ENCODE assay signal across 24 cellular contexts in genomic region chr17:60659156-60659555, GRCh38.
"Had no signal": no experiment of that assay in that cellular context is flagged by ENCODE, and none has a peak within 500 bp of the region (broad histone marks: within the 10 kb centered on the region; RNA-seq: fewer than 3 reads in every experiment).

No MANE protein-coding gene starts in this region.

- H3K9me3 Mint-ChIP-seq: activated naive CD4-positive, alpha-beta T cell treated with anti-CD3 and anti-CD28 coated beads for 36 hours; activated naive CD8-positive, alpha-beta T cell treated with anti-CD3 and anti-CD28 coated beads, Interleukin-2, amount 10 ng/mL, durations not matched to agents 7 days and 5 days; activated T-cell treated with anti-CD3 and anti-CD28 coated beads, Interleukin-2, amount 50 U/mL, for 4 hours; memory B cell; stimulated activated naive B cell treated with anti-CD40 and anti-IgM and Interleukin-4, amounts not matched to agents 10 μg/mL and 1 μg/mL and 100 μg/mL, for 72 hours; T-cell had no signal

- H3K4me1 Mint-ChIP-seq: activated naive CD8-positive, alpha-beta T cell treated with anti-CD3 and anti-CD28 coated beads, Interleukin-2, amount 10 ng/mL, durations not matched to agents 7 days and 5 days; memory B cell had no signal

- DNase-seq: activated CD8-positive, alpha-beta memory T cell treated with anti-CD3 and anti-CD28 coated beads, Interleukin-2, amount 50 U/mL, for 4 hours; activated effector memory CD4-positive, alpha-beta T cell treated with Interleukin-2 at 50 U/mL for 16 hours; activated naive CD4-positive, alpha-beta T cell treated with anti-CD3 and anti-CD28 coated beads for 36 hours; activated naive CD8-positive, alpha-beta T cell treated with anti-CD3 and anti-CD28 coated beads, Interleukin-2, amount 10 ng/mL, durations not matched to agents 7 days and 5 days; activated T-cell treated with anti-CD3 and anti-CD28 coated beads, Interleukin-2, amount 50 U/mL, for 4 hours; amygdala; effector CD8-positive, alpha-beta T cell; foreskin melanocyte; left cardiac atrium; nucleus accumbens; small intestine; stimulated activated CD4-positive, alpha-beta T cell treated with anti-CD3 and anti-CD28 coated beads, Interleukin-2, amount 100 ng/mL, for 48 hours; stimulated activated CD8-positive, alpha-beta memory T cell treated with anti-CD3 and anti-CD28 coated beads, Interleukin-4, amount 100 ng/mL, for 48 hours; stimulated activated naive B cell treated with anti-CD40 and anti-IgM and Interleukin-4, amounts not matched to agents 10 μg/mL and 1 μg/mL and 100 μg/mL, for 72 hours; T-cell; upper lobe of right lung; WERI-Rb-1 had no signal

- H3K4me3 Mint-ChIP-seq: activated naive CD4-positive, alpha-beta T cell treated with anti-CD3 and anti-CD28 coated beads for 36 hours; activated naive CD8-positive, alpha-beta T cell treated with anti-CD3 and anti-CD28 coated beads, Interleukin-2, amount 10 ng/mL, durations not matched to agents 7 days and 5 days; activated T-cell treated with anti-CD3 and anti-CD28 coated beads, Interleukin-2, amount 50 U/mL, for 4 hours; memory B cell; stimulated activated naive B cell treated with anti-CD40 and anti-IgM and Interleukin-4, amounts not matched to agents 10 μg/mL and 1 μg/mL and 100 μg/mL, for 72 hours; T-cell had no signal

- H3K27me3 Mint-ChIP-seq: activated naive CD8-positive, alpha-beta T cell treated with anti-CD3 and anti-CD28 coated beads, Interleukin-2, amount 10 ng/mL, durations not matched to agents 7 days and 5 days; memory B cell; stimulated activated naive B cell treated with anti-CD40 and anti-IgM and Interleukin-4, amounts not matched to agents 10 μg/mL and 1 μg/mL and 100 μg/mL, for 72 hours; T-cell had no signal

- ATAC-seq: activated T-cell treated with anti-CD3 and anti-CD28 coated beads, Interleukin-2, amount 50 U/mL, for 4 hours; esophagus mucosa; left cardiac atrium; sciatic nerve; stimulated activated naive B cell treated with anti-CD40 and anti-IgM and Interleukin-4, amounts not matched to agents 10 μg/mL and 1 μg/mL and 100 μg/mL, for 72 hours; T-cell; upper lobe of right lung had no signal

- H3K27ac Mint-ChIP-seq: activated naive CD4-positive, alpha-beta T cell treated with anti-CD3 and anti-CD28 coated beads for 36 hours; activated naive CD8-positive, alpha-beta T cell treated with anti-CD3 and anti-CD28 coated beads, Interleukin-2, amount 10 ng/mL, durations not matched to agents 7 days and 5 days; memory B cell; stimulated activated naive B cell treated with anti-CD40 and anti-IgM and Interleukin-4, amounts not matched to agents 10 μg/mL and 1 μg/mL and 100 μg/mL, for 72 hours; T-cell had no signal

- H3K27ac ChIP-seq: SK-N-MC, upper lobe of right lung, WERI-Rb-1 had no signal

- H3K4me3 ChIP-seq: SK-N-MC, upper lobe of right lung had no signal

- H3K27me3 ChIP-seq: upper lobe of right lung had no signal

- FAIRE-seq: endothelial cell of umbilical vein, islet of Langerhans, small intestine, TTC549 had no signal
